In genomic region chr4:159267023-159267939, GRCh38 we compare ENCODE assay signal across 12 cellular contexts.
A peak's percentile ranks its signal among the peaks of the same experiment; 100 is the strongest.
DNase-seq lines count a peak whose midpoint lies in the region; ATAC-seq and TF ChIP-seq lines count a peak whose summit lies in the region.
"Had no signal": no experiment of that assay in that cellular context is flagged by ENCODE, and none has a peak within 500 bp of the region (broad histone marks: within the 10 kb centered on the region; RNA-seq: fewer than 3 reads in every experiment).

No MANE protein-coding gene starts in this region.

- POLR2A ChIA-PET in MCF 10A (lab: Yijun Ruan, JAX) (interaction anchor here (0.6 to 1.5 kb wide), 4 partner anchors 18 to 94 kb away, joined by 3 to 4 read pairs (median 3); no protein-coding TSS in a partner anchor), T-cell (lab: Charles Lee) (interaction anchor here in 1 of 2 donors (0.7 kb wide), 1 partner anchor 9 kb away, joined by 6 read pairs; no protein-coding TSS in a partner anchor)
- POLR2A ChIA-PET in activated CD4-positive, alpha-beta T cell treated with anti-CD3 and anti-CD28 coated beads for 36 hours (lab: Charles Lee) = no interaction called here

- CTCF ChIA-PET in MCF 10A (lab: Yijun Ruan, JAX) = interaction anchor here (0.6 to 1.9 kb wide), 6 partner anchors 19 to 967 kb away, joined by 3 to 7 read pairs (median 4); no protein-coding TSS in a partner anchor
- CTCF ChIA-PET in T-cell (lab: Charles Lee) = no interaction called here
- CTCF ChIA-PET in activated CD4-positive, alpha-beta T cell treated with anti-CD3 and anti-CD28 coated beads for 36 hours (lab: Charles Lee) = interaction anchor here (0.6 to 1.3 kb wide), 3 partner anchors 15 to 409 kb away, joined by 3 read pairs; no protein-coding TSS in a partner anchor
- CTCF ChIA-PET in activated naive CD4-positive, alpha-beta T cell treated with anti-CD3 and anti-CD28 coated beads for 36 hours (lab: Charles Lee) = no interaction called here

- H3K4me1 ChIP-seq in breast epithelium (no peaks in the 10 kb centered on the region), lung (ENCODE audit: control insufficient read depth in 2 of 2, insufficient read depth in 2 of 2, low read length in 2 of 2) (peaks cover 2 to 42% of the 10 kb centered on the region in 2 donors)
- H3K4me1 ChIP-seq: HAP-1 had no signal

- DNase-seq in breast epithelium (ENCODE audit: low spot score in 2 of 2) = no peak
- no peak for DNase-seq in MCF 10A (ENCODE audit: unreplicated experiment)
- no peak for DNase-seq in brain microvascular endothelial cell
- DNase-seq in lung (ENCODE audit: low spot score) = no peak
- no peak for DNase-seq in DMS 273 (lab: John Stamatoyannopoulos, UW; ENCODE audit: unreplicated experiment)
- no peak for DNase-seq in T-cell
- DNase-seq in activated CD4-positive, alpha-beta T cell treated with anti-CD3 and anti-CD28 coated beads for 36 hours = no peak
- no peak for DNase-seq in activated naive CD4-positive, alpha-beta T cell treated with anti-CD3 and anti-CD28 coated beads for 36 hours
- DNase-seq: activated CD8-positive, alpha-beta memory T cell treated with anti-CD3 and anti-CD28 coated beads for 24 hours; NCI-H345 had no signal

- H3K36me3 Mint-ChIP-seq in MCF 10A (ENCODE audit: insufficient read depth, unreplicated experiment) (peaks cover 6% of the 10 kb centered on the region), T-cell (peaks cover 12% of the 10 kb centered on the region)
- peaks cover 2% of the 10 kb centered on the region for H3K36me3 Mint-ChIP-seq in activated CD4-positive, alpha-beta T cell treated with anti-CD3 and anti-CD28 coated beads for 36 hours (ENCODE audit: low read depth)
- peaks cover 7% of the 10 kb centered on the region for H3K36me3 Mint-ChIP-seq in activated naive CD4-positive, alpha-beta T cell treated with anti-CD3 and anti-CD28 coated beads for 36 hours (ENCODE audit: low read depth)

- no peak for TF ChIP-seq CTCF in breast epithelium (IDR thresholded peaks at IDR 0.05)
- TF ChIP-seq CTCF in MCF 10A (IDR thresholded peaks at IDR 0.05; ENCODE audit: unreplicated experiment) = no peak
- no peak for TF ChIP-seq CTCF in brain microvascular endothelial cell (IDR thresholded peaks at IDR 0.05; ENCODE audit: low read depth, low read length, missing control alignments)
- TF ChIP-seq CTCF in lung (IDR thresholded peaks at IDR 0.05; ENCODE audit: control extremely low read depth, extremely low read depth) = no peak

- H3K4me3 Mint-ChIP-seq in MCF 10A (ENCODE audit: unreplicated experiment) (no peak overlapping the region), T-cell (no peak overlapping the region)
- H3K4me3 Mint-ChIP-seq in activated CD4-positive, alpha-beta T cell treated with anti-CD3 and anti-CD28 coated beads for 36 hours = no peak overlapping the region
- H3K4me3 Mint-ChIP-seq in activated naive CD4-positive, alpha-beta T cell treated with anti-CD3 and anti-CD28 coated beads for 36 hours = no peak overlapping the region

- H3K4me1 Mint-ChIP-seq in MCF 10A (ENCODE audit: insufficient read depth, unreplicated experiment) = peaks cover 7% of the 10 kb centered on the region
- peaks cover 5 to 7% (median 6%) of the 10 kb centered on the region in 3 donors for H3K4me1 Mint-ChIP-seq in T-cell
- H3K4me1 Mint-ChIP-seq in activated CD4-positive, alpha-beta T cell treated with anti-CD3 and anti-CD28 coated beads for 36 hours = peaks cover 5% of the 10 kb centered on the region
- H3K4me1 Mint-ChIP-seq in activated naive CD4-positive, alpha-beta T cell treated with anti-CD3 and anti-CD28 coated beads for 36 hours (ENCODE audit: low read depth) = peaks cover 3% of the 10 kb centered on the region

- TF ChIP-seq POLR2A in breast epithelium (IDR thresholded peaks at IDR 0.05) = no peak

- H3K9me3 ChIP-seq in breast epithelium = no peaks in the 10 kb centered on the region
- H3K9me3 ChIP-seq in lung (ENCODE audit: control insufficient read depth in 2 of 2, insufficient read depth in 1 of 2, low read length in 1 of 2) = no peaks in the 10 kb centered on the region
- H3K9me3 ChIP-seq: HAP-1 had no signal

- H3K27me3 Mint-ChIP-seq in MCF 10A (ENCODE audit: insufficient read depth, unreplicated experiment) = no peaks in the 10 kb centered on the region
- no peaks in the 10 kb centered on the region for H3K27me3 Mint-ChIP-seq in T-cell
- H3K27me3 Mint-ChIP-seq in activated CD4-positive, alpha-beta T cell treated with anti-CD3 and anti-CD28 coated beads for 36 hours = no peaks in the 10 kb centered on the region
- no peaks in the 10 kb centered on the region for H3K27me3 Mint-ChIP-seq in activated naive CD4-positive, alpha-beta T cell treated with anti-CD3 and anti-CD28 coated beads for 36 hours (ENCODE audit: low read depth)

- no peak overlapping the region for H3K27ac Mint-ChIP-seq in MCF 10A (ENCODE audit: low read depth, unreplicated experiment)
- H3K27ac Mint-ChIP-seq in T-cell = no peak overlapping the region
- no peak overlapping the region for H3K27ac Mint-ChIP-seq in activated CD4-positive, alpha-beta T cell treated with anti-CD3 and anti-CD28 coated beads for 36 hours
- H3K27ac Mint-ChIP-seq in activated naive CD4-positive, alpha-beta T cell treated with anti-CD3 and anti-CD28 coated beads for 36 hours = no peak overlapping the region

- H3K9me3 Mint-ChIP-seq in MCF 10A (ENCODE audit: unreplicated experiment) (no peaks in the 10 kb centered on the region), T-cell (no peaks in the 10 kb centered on the region)
- H3K9me3 Mint-ChIP-seq in activated CD4-positive, alpha-beta T cell treated with anti-CD3 and anti-CD28 coated beads for 36 hours (ENCODE audit: low read depth) = no peaks in the 10 kb centered on the region
- H3K9me3 Mint-ChIP-seq in activated naive CD4-positive, alpha-beta T cell treated with anti-CD3 and anti-CD28 coated beads for 36 hours = no peaks in the 10 kb centered on the region

- no peak for ATAC-seq in lung (ENCODE audit: insufficient read depth, low FRiP score)
- ATAC-seq in T-cell (replicated peaks in 1 of 4) = no peak
- no peak for ATAC-seq in activated CD4-positive, alpha-beta T cell treated with anti-CD3 and anti-CD28 coated beads for 36 hours

- intact Hi-C loops in breast epithelium (cut with DNase I; ENCODE audit: low total_unique reads) (no loop called here), MCF 10A (cut with micrococcal nuclease) (no loop called here)
- intact Hi-C loops in activated CD4-positive, alpha-beta T cell treated with anti-CD3 and anti-CD28 coated beads for 36 hours (cut with DNase I, micrococcal nuclease) = no loop called here
- intact Hi-C loops in activated naive CD4-positive, alpha-beta T cell treated with anti-CD3 and anti-CD28 coated beads for 36 hours (cut with micrococcal nuclease) = no loop called here

- no peaks in the 10 kb centered on the region for H3K36me3 ChIP-seq in breast epithelium
- no peaks in the 10 kb centered on the region for H3K36me3 ChIP-seq in brain microvascular endothelial cell (replicated peaks)
- peaks cover 0 to 2% of the 10 kb centered on the region in 2 donors for H3K36me3 ChIP-seq in lung (ENCODE audit: control insufficient read depth in 2 of 2, insufficient read depth in 2 of 2, low read length in 2 of 2)
- H3K36me3 ChIP-seq: HAP-1 had no signal

- H3K4me3 ChIP-seq in breast epithelium = peak overlapping the region; percentile 4 to 18 (median 17)
- H3K4me3 ChIP-seq in brain microvascular endothelial cell (ENCODE audit: low read depth, low read length) = peak overlapping the region; percentile 30
- no peak overlapping the region for H3K4me3 ChIP-seq in lung
- H3K4me3 ChIP-seq: HAP-1 had no signal

- no TSS peak for BruUV-seq in MCF 10A (replicated peaks; lab: Mats Ljungman, UMichigan)

- 39 to 54% methylated on average over 5 of the region's 5 CpGs for WGBS in lung, 2 donors

- in situ Hi-C loops in brain microvascular endothelial cell (cut with HindIII; ENCODE audit: low pct_ligation_motif_present, low sequenced_read_pairs) = no loop called here

- peak overlapping the region in 1 of 2 donors; percentile 5 for H3K27ac ChIP-seq in breast epithelium
- no peak overlapping the region for H3K27ac ChIP-seq in brain microvascular endothelial cell
- peak overlapping the region; percentile 60 to 67 for H3K27ac ChIP-seq in lung (ENCODE audit: low read depth in 1 of 2, low read length in 1 of 2)
- H3K27ac ChIP-seq: C4-2B had no signal

- H3K27me3 ChIP-seq in breast epithelium (no peaks in the 10 kb centered on the region), brain microvascular endothelial cell (replicated peaks) (no peaks in the 10 kb centered on the region), lung (ENCODE audit: control insufficient read depth, insufficient read depth) (no peaks in the 10 kb centered on the region)

Comparison
In these comparisons a context has a peak if more than half of its experiments do, and no peak if none do; other contexts are left out.
1. CTCF ChIA-PET loops: an anchor here in MCF 10A (0.6 to 1.9 kb wide) and activated CD4-positive, alpha-beta T cell treated with anti-CD3 and anti-CD28 coated beads for 36 hours (0.6 to 1.3 kb wide); none called in T-cell and activated naive CD4-positive, alpha-beta T cell treated with anti-CD3 and anti-CD28 coated beads for 36 hours.